6 cellular contexts compared by ENCODE assay signal in the genomic region with DNA sequence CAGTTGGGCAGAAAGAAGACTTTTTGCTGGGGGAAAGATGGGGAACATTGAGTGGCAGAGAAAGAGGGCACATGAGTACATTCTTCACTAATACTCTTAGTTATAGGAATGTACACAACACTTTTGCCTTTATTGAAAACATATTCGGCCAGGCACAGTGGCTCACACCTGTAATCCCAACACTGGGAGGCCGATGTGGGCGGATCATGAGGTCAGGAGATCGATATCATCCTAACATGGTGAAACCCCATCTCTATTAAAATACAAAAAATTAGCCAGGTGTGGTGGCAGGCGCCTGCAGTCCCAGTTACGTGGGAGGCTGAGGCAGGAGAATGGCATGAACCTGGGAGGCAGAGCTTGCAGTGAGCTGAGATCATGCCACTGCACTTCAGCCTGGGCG. TPM values are rescaled to one million over a fixed set of nuclear protein-coding genes. Genes with fewer than 3 reads are reported as not detected.
"Had no signal": no experiment of that assay in that cellular context is flagged by ENCODE, and none has a peak within 500 bp of the region (broad histone marks: within the 10 kb centered on the region; RNA-seq: fewer than 3 reads in every experiment).

No MANE protein-coding gene starts in this region.

RNA-seq across cellular contexts. Expression of a gene that starts 18.8 kb away (rescaled TPM):
- total RNA-seq: GM23248, GM23338, H1, H4, H7, HFFc6 had no signal
- polyA plus RNA-seq: GM23248, GM23338 had no signal

RNA-seq across cellular contexts. Expression of a gene that starts 23.8 kb away (rescaled TPM):
- total RNA-seq: GM23248, HFFc6 had no signal

RNA-seq across cellular contexts. Expression of a gene that starts 24.7 kb away (rescaled TPM):
- total RNA-seq: GM23248, HFFc6 had no signal
